ENCODE assay signal across 17 cellular contexts in the genomic region with DNA sequence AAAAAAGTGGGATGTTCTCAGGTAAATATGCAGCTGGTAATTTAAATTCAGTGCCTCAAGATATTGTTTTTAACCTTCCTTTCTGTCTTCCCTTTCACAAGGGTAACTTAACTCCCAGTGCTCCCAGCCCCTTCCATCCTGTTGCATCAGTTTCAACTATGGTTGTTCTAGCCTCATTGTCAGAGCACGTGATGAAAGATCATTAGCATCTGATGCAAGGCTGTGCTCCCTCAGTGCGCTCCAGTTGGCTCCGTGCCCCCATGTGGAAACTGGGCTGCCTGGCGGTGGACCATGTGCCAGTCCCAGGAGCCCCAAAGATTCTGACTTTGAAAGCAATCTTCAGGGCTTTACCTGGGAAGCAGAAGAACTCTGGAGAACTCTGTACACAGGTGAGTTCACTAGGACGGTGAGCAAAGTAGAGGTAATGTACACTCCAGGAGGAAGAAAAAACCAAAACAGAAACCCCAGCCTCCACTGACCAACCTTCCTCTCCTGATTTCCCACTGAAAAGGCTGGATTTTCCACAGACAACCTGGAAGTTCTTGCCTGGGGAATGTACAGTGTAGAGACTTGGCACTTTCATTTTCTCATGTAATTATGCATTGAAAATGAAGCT.
DNase-seq lines count a peak whose midpoint lies in the region; ATAC-seq and TF ChIP-seq lines count a peak whose summit lies in the region.
"Had no signal": no experiment of that assay in that cellular context is flagged by ENCODE, and none has a peak within 500 bp of the region (broad histone marks: within the 10 kb centered on the region; RNA-seq: fewer than 3 reads in every experiment).

No MANE protein-coding gene starts in this region.

- POLR2A ChIA-PET in PC-3 (lab: Charles Lee; ENCODE audit: unreplicated experiment) = no interaction called here

- H3K9me3 ChIP-seq in PC-3 (ENCODE audit: low read length) (no peaks in the 10 kb centered on the region), gastroesophageal sphincter (no peaks in the 10 kb centered on the region)

- DNase-seq in H4 (ENCODE audit: low spot score) (peak; percentile 43), PC-3 (no peak), mesendoderm (peak; percentile 31), putamen (ENCODE audit: low spot score) (no peak)
- DNase-seq in stimulated activated effector memory CD8-positive, alpha-beta T cell treated with anti-CD3 and anti-CD28 coated beads, Interleukin-12 subunit alpha, Interleukin-12 subunit beta, amount 100 ng/mL, for 72 hours (ENCODE audit: low spot score in 2 of 2) = no peak
- DNase-seq: activated naive CD4-positive, alpha-beta T cell treated with Interleukin-2 at 50 U/mL for 16 hours; CD4-positive, CD25-positive, alpha-beta regulatory T cell; NCI-H187 treated with DMSO at 0.1 percent for 48 hours; NCI-H526 treated with DMSO at 0.1 percent for 48 hours; nephron progenitor cell; stimulated activated CD4-positive, alpha-beta T cell treated with anti-CD3 and anti-CD28 coated beads, Interleukin-1b, Interleukin-23, amount 100 ng/mL, for 48 hours; T-helper 17 cell had no signal

- H2BK15ac ChIP-seq in mesendoderm (replicated peaks; ENCODE audit: low read depth) = no peak overlapping the region

- no peak overlapping the region for H3K4ac ChIP-seq in mesendoderm (ENCODE audit: low read depth, low read length)

- ATAC-seq in PC-3 (no peak), gastroesophageal sphincter (peak; percentile 51), HG02642 (IDR thresholded peaks at IDR 0.05; ENCODE audit: poor library complexity, unreplicated experiment) (no peak)
- no peak for ATAC-seq in stimulated activated effector memory CD8-positive, alpha-beta T cell treated with anti-CD3 and anti-CD28 coated beads, Interleukin-12 subunit alpha, Interleukin-12 subunit beta, amount 100 ng/mL, for 72 hours
- ATAC-seq: T-helper 17 cell had no signal

- H3K27ac ChIP-seq in PC-3 (ENCODE audit: low read length) = no peak overlapping the region
- no peak overlapping the region for H3K27ac ChIP-seq in gastroesophageal sphincter
- no peak overlapping the region for H3K27ac ChIP-seq in mesendoderm (ENCODE audit: low read depth, low read length)
- H3K27ac ChIP-seq: esophagus muscularis mucosa had no signal

- no peak overlapping the region for H3K9ac ChIP-seq in PC-3 (ENCODE audit: low read length)
- H3K9ac ChIP-seq in mesendoderm (ENCODE audit: low read length) = no peak overlapping the region

- H3K36me3 Mint-ChIP-seq in stimulated activated effector memory CD8-positive, alpha-beta T cell treated with anti-CD3 and anti-CD28 coated beads, Interleukin-12 subunit alpha, Interleukin-12 subunit beta, amount 100 ng/mL, for 72 hours = no peaks in the 10 kb centered on the region

- no peak overlapping the region for H3K18ac ChIP-seq in mesendoderm (ENCODE audit: low read length)

- WGBS in gastroesophageal sphincter (ENCODE audit: low coverage in 1 of 2), 2 donors = 54 to 74% methylated on average over 2 to 5 of the region's 5 CpGs
- no CpG with 5 or more reads among the region's 5 CpGs for WGBS in mesendoderm (ENCODE audit: extremely low coverage, insufficient coverage, low lambda C conversion rate)

- H4K20me1 ChIP-seq in PC-3 (ENCODE audit: low read length) = no peaks in the 10 kb centered on the region

- no peak overlapping the region for H3K4me3 Mint-ChIP-seq in stimulated activated effector memory CD8-positive, alpha-beta T cell treated with anti-CD3 and anti-CD28 coated beads, Interleukin-12 subunit alpha, Interleukin-12 subunit beta, amount 100 ng/mL, for 72 hours
- H3K4me3 Mint-ChIP-seq: CD4-positive, CD25-positive, alpha-beta regulatory T cell; dendritic cell treated with granulocyte-macrophage colony-stimulating factor and Interleukin-4, amounts not matched to agents 40 ng/mL and 50 ng/mL, for 4 days; memory B cell; nephron progenitor cell; T-helper 17 cell had no signal

- H3K4me3 ChIP-seq in PC-3 (ENCODE audit: low read length) = no peak overlapping the region
- H3K4me3 ChIP-seq in gastroesophageal sphincter = no peak overlapping the region
- no peak overlapping the region for H3K4me3 ChIP-seq in mesendoderm (ENCODE audit: low read length)
- H3K4me3 ChIP-seq: esophagus muscularis mucosa had no signal

- H2AK5ac ChIP-seq in mesendoderm (ENCODE audit: low read length) = no peak overlapping the region

- H3K9me2 ChIP-seq in PC-3 (replicated peaks; ENCODE audit: low read length) = no peaks in the 10 kb centered on the region

- TF ChIP-seq POLR2A in gastroesophageal sphincter (IDR thresholded peaks at IDR 0.05) = no peak

- H3K27ac Mint-ChIP-seq in stimulated activated effector memory CD8-positive, alpha-beta T cell treated with anti-CD3 and anti-CD28 coated beads, Interleukin-12 subunit alpha, Interleukin-12 subunit beta, amount 100 ng/mL, for 72 hours = no peak overlapping the region
- H3K27ac Mint-ChIP-seq: dendritic cell treated with granulocyte-macrophage colony-stimulating factor and Interleukin-4, amounts not matched to agents 40 ng/mL and 50 ng/mL, for 4 days; memory B cell; nephron progenitor cell; T-helper 17 cell had no signal

- H3K4me1 ChIP-seq in PC-3 (ENCODE audit: insufficient read depth, low read length) (no peaks in the 10 kb centered on the region), gastroesophageal sphincter (peaks cover 0 to 33% (median 0%) of the 10 kb centered on the region in 3 donors), mesendoderm (ENCODE audit: control insufficient read depth, low read depth, low read length) (peaks cover 1% of the 10 kb centered on the region)

- no peaks in the 10 kb centered on the region for H3K79me2 ChIP-seq in PC-3 (ENCODE audit: low read length)
- no peaks in the 10 kb centered on the region for H3K79me2 ChIP-seq in mesendoderm (ENCODE audit: control insufficient read depth, insufficient read depth, low read length)

- H4K8ac ChIP-seq in mesendoderm (ENCODE audit: low read depth, low read length) = no peak overlapping the region

- no peak overlapping the region for H3K56ac ChIP-seq in mesendoderm (ENCODE audit: low read length)

- H3K36me3 ChIP-seq in PC-3 (ENCODE audit: low read depth, low read length) (no peaks in the 10 kb centered on the region), gastroesophageal sphincter (no peaks in the 10 kb centered on the region), mesendoderm (ENCODE audit: control insufficient read depth, insufficient read depth, low read length) (no peaks in the 10 kb centered on the region)
- H3K36me3 ChIP-seq: esophagus muscularis mucosa had no signal

- CTCF ChIA-PET in PC-3 (lab: Charles Lee) = no interaction called here

- H3K79me1 ChIP-seq in mesendoderm (ENCODE audit: low read length) = no peaks in the 10 kb centered on the region

- no peak for TF ChIP-seq EP300 in gastroesophageal sphincter (IDR thresholded peaks at IDR 0.05)

- H3K23ac ChIP-seq in mesendoderm (ENCODE audit: low read length) = no peak overlapping the region

- no peak overlapping the region for H4K5ac ChIP-seq in mesendoderm (ENCODE audit: low read length)

- no TSS peak for BruUV-seq in PC-3 (replicated peaks; lab: Mats Ljungman, UMichigan)

- H3K4me2 ChIP-seq in PC-3 (ENCODE audit: low read length) (0 out of 2 replicates have a peak overlapping the region, but pooled peaks have one; percentile 35), mesendoderm (ENCODE audit: low read length) (no peak overlapping the region)

- intact Hi-C loops in PC-3 (cut with micrococcal nuclease) = no loop called here

- peak overlapping the region; percentile 39 for H2AFZ ChIP-seq in PC-3 (ENCODE audit: low read length)

- H2BK5ac ChIP-seq in mesendoderm (ENCODE audit: low read length) = no peak overlapping the region

- TF ChIP-seq CTCF in PC-3 (conservative IDR thresholded peaks at IDR 0.05; ENCODE audit: low read depth, low read length) (no peak), gastroesophageal sphincter (IDR thresholded peaks at IDR 0.05) (no peak)

- no peaks in the 10 kb centered on the region for H3K9me3 Mint-ChIP-seq in stimulated activated effector memory CD8-positive, alpha-beta T cell treated with anti-CD3 and anti-CD28 coated beads, Interleukin-12 subunit alpha, Interleukin-12 subunit beta, amount 100 ng/mL, for 72 hours
- H3K9me3 Mint-ChIP-seq: dendritic cell treated with granulocyte-macrophage colony-stimulating factor and Interleukin-4, amounts not matched to agents 40 ng/mL and 50 ng/mL, for 4 days; memory B cell had no signal

- H3K4me1 Mint-ChIP-seq in stimulated activated effector memory CD8-positive, alpha-beta T cell treated with anti-CD3 and anti-CD28 coated beads, Interleukin-12 subunit alpha, Interleukin-12 subunit beta, amount 100 ng/mL, for 72 hours = no peaks in the 10 kb centered on the region
- H3K4me1 Mint-ChIP-seq: CD4-positive, CD25-positive, alpha-beta regulatory T cell; T-helper 17 cell had no signal

- H3K27me3 ChIP-seq in PC-3 (ENCODE audit: low read length) = peaks cover 49% of the 10 kb centered on the region
- no peaks in the 10 kb centered on the region for H3K27me3 ChIP-seq in gastroesophageal sphincter
- H3K27me3 ChIP-seq in mesendoderm (ENCODE audit: insufficient read depth, low read length, poor library complexity) = no peaks in the 10 kb centered on the region
- H3K27me3 ChIP-seq: esophagus muscularis mucosa had no signal

- no peak overlapping the region for H2BK120ac ChIP-seq in mesendoderm (ENCODE audit: low read depth, low read length)

- H3F3A ChIP-seq in PC-3 (ENCODE audit: low read length, unreplicated experiment) = no peaks in the 10 kb centered on the region

Comparison
In these comparisons a context has a peak if more than half of its experiments do, and no peak if none do; other contexts are left out.
1. DNase-seq: peak in H4 (single experiment) and mesendoderm (single experiment); none in PC-3 (single experiment), putamen (single experiment) and stimulated activated effector memory CD8-positive, alpha-beta T cell treated with anti-CD3 and anti-CD28 coated beads, Interleukin-12 subunit alpha, Interleukin-12 subunit beta, amount 100 ng/mL, for 72 hours (0 of 2).